9 cellular contexts compared by ENCODE assay signal in genomic region chr22:39773976-39774539, GRCh38.
DNase-seq lines count a peak whose midpoint lies in the region; ATAC-seq, FAIRE-seq and TF ChIP-seq lines count a peak whose summit lies in the region.
"Had no signal": no experiment of that assay in that cellular context is flagged by ENCODE, and none has a peak within 500 bp of the region (broad histone marks: within the 10 kb centered on the region; RNA-seq: fewer than 3 reads in every experiment).

No MANE protein-coding gene starts in this region.

- no peaks in the 10 kb centered on the region for H3K9me3 Mint-ChIP-seq in neural progenitor cell

- TF ChIP-seq POLR2A in HepG2 (IDR thresholded peaks at IDR 0.05; ENCODE audit: insufficient read depth in 1 of 2, low read depth in 2 of 2, low read length in 2 of 2) (no peak), right lobe of liver (IDR thresholded peaks at IDR 0.05) (no peak), endothelial cell of umbilical vein (IDR thresholded peaks at IDR 0.05; ENCODE audit: low read depth, low read length) (no peak)

- no peak for TF ChIP-seq RAD21 in HepG2 (CRISPR knock-in tag; IDR thresholded peaks at IDR 0.05)

- no peaks in the 10 kb centered on the region for H3K9me3 ChIP-seq in HepG2 (ENCODE audit: low read length)
- H3K9me3 ChIP-seq in right lobe of liver, result no peaks in the 10 kb centered on the region
- no peaks in the 10 kb centered on the region for H3K9me3 ChIP-seq in endothelial cell of umbilical vein (replicated peaks; ENCODE audit: control insufficient read depth, insufficient read depth, low read length)
- no peaks in the 10 kb centered on the region for H3K9me3 ChIP-seq in upper lobe of right lung
- H3K9me3 ChIP-seq in neural progenitor cell (ENCODE audit: low read depth), result no peaks in the 10 kb centered on the region

- FAIRE-seq in HepG2 (lab: Jason Lieb, UNC) (no peak), endothelial cell of umbilical vein (lab: Jason Lieb, UNC) (no peak)

- CTCF ChIA-PET in HepG2 (lab: Yijun Ruan, JAX; ENCODE audit: low intra/inter-chr PET ratio, low total read pairs) (no interaction called here), endothelial cell of umbilical vein (lab: Charles Lee) (interaction anchor here (1.1 kb wide), 1 partner anchor 48 kb away, joined by 3 read pairs; no protein-coding TSS in a partner anchor)

- dilution Hi-C loops in endothelial cell of umbilical vein (cut with MboI; ENCODE audit: extremely low pct_ligation_motif_present, low sequenced_read_pairs), result no loop called here

- BruUV-seq in HepG2 (replicated peaks; lab: Mats Ljungman, UMichigan), result no TSS peak
- no TSS peak for BruUV-seq in endothelial cell of umbilical vein (replicated peaks; lab: Mats Ljungman, UMichigan)

- no peak overlapping the region for H3K4me3 Mint-ChIP-seq in neural progenitor cell

- intact Hi-C loops in HepG2 (cut with micrococcal nuclease; ENCODE audit: unreplicated experiment) (no loop called here), right lobe of liver (cut with DNase I) (no loop called here), endothelial cell of umbilical vein (cut with micrococcal nuclease) (no loop called here), upper lobe of right lung (cut with DNase I) (no loop called here)

- TF ChIP-seq EP300 in HepG2 (IDR thresholded peaks at IDR 0.05; ENCODE audit: low read depth in 2 of 2, low read length in 2 of 2), result no peak
- TF ChIP-seq EP300 in HepG2 (CRISPR knock-in tag; IDR thresholded peaks at IDR 0.05; ENCODE audit: borderline replicate concordance), result no peak

- H3K36me3 ChIP-seq in HepG2 (replicated peaks in 1 of 2; ENCODE audit: control insufficient read depth in 1 of 2, insufficient read depth in 2 of 2, low read length in 2 of 2), result no peaks in the 10 kb centered on the region
- H3K36me3 ChIP-seq in right lobe of liver, result no peaks in the 10 kb centered on the region
- H3K36me3 ChIP-seq in endothelial cell of umbilical vein (ENCODE audit: control insufficient read depth in 2 of 2, extremely low read depth in 1 of 2, insufficient read depth in 2 of 2, low read length in 2 of 2), result no peaks in the 10 kb centered on the region
- H3K36me3 ChIP-seq in upper lobe of right lung, result no peaks in the 10 kb centered on the region
- H3K36me3 ChIP-seq in neural progenitor cell, result no peaks in the 10 kb centered on the region

- POLR2A ChIA-PET in HepG2 (lab: Yijun Ruan, JAX), result no interaction called here
- POLR2A ChIA-PET in endothelial cell of umbilical vein (lab: Charles Lee), result no interaction called here

- no peak overlapping the region for H3K4me2 ChIP-seq in HepG2 (ENCODE audit: low read depth, low read length)
- H3K4me2 ChIP-seq in endothelial cell of umbilical vein (ENCODE audit: insufficient read depth, low read length), result no peak overlapping the region
- no peak overlapping the region for H3K4me2 ChIP-seq in neural progenitor cell

- H3F3A ChIP-seq in neural progenitor cell (ENCODE audit: low read depth), result no peaks in the 10 kb centered on the region

- H3K4me3 ChIP-seq in HepG2 (replicated peaks in 1 of 3; ENCODE audit: insufficient read depth in 1 of 3, low read depth in 2 of 3, low read length in 3 of 3) (no peak overlapping the region), right lobe of liver (no peak overlapping the region), endothelial cell of umbilical vein (replicated peaks in 1 of 3; ENCODE audit: insufficient read depth in 1 of 3, low read depth in 1 of 3, low read length in 3 of 3) (no peak overlapping the region), upper lobe of right lung (no peak overlapping the region), neural progenitor cell (no peak overlapping the region)
- H3K4me3 ChIP-seq: skin epidermis had no signal

- no peaks in the 10 kb centered on the region for H3K27me3 Mint-ChIP-seq in neural progenitor cell (ENCODE audit: insufficient read depth, low read depth)

- no peaks in the 10 kb centered on the region for H4K20me1 ChIP-seq in HepG2 (ENCODE audit: insufficient read depth, low read length)
- H4K20me1 ChIP-seq in endothelial cell of umbilical vein (replicated peaks; ENCODE audit: control insufficient read depth, extremely low read depth, insufficient read depth, low read length), result no peaks in the 10 kb centered on the region
- H4K20me1 ChIP-seq in neural progenitor cell (ENCODE audit: low read depth), result no peaks in the 10 kb centered on the region

- H3K9ac ChIP-seq in HepG2 (ENCODE audit: insufficient read depth, low read depth, low read length), result no peak overlapping the region
- H3K9ac ChIP-seq in endothelial cell of umbilical vein (replicated peaks; ENCODE audit: extremely low read depth, insufficient read depth, low read length), result no peak overlapping the region
- no peak overlapping the region for H3K9ac ChIP-seq in neural progenitor cell

- ATAC-seq in HepG2, result no peak
- no peak for ATAC-seq in right lobe of liver
- ATAC-seq in upper lobe of right lung, result peak; percentile 43
- no peak for ATAC-seq in omental fat pad (ENCODE audit: low FRiP score)
- no peak for ATAC-seq in HG02938 (IDR thresholded peaks at IDR 0.05; ENCODE audit: unreplicated experiment)

- no peak overlapping the region for H2AFZ ChIP-seq in HepG2 (ENCODE audit: low read length)
- no peak overlapping the region for H2AFZ ChIP-seq in endothelial cell of umbilical vein (ENCODE audit: low read depth, low read length)
- no peak overlapping the region for H2AFZ ChIP-seq in neural progenitor cell (replicated peaks)

- H3K27ac Mint-ChIP-seq in neural progenitor cell, result no peak overlapping the region

- no peaks in the 10 kb centered on the region for H3K36me3 Mint-ChIP-seq in neural progenitor cell

- H3K27me3 ChIP-seq in HepG2 (ENCODE audit: control insufficient read depth in 1 of 2, insufficient read depth in 2 of 2, low read length in 2 of 2) (no peaks in the 10 kb centered on the region), right lobe of liver (peaks cover 0 to 8% of the 10 kb centered on the region in 2 donors), endothelial cell of umbilical vein (ENCODE audit: control insufficient read depth in 2 of 2, insufficient read depth in 2 of 2, low read length in 2 of 2) (peaks cover 16 to 45% of the 10 kb centered on the region in 2 experiments), upper lobe of right lung (peaks cover 7% of the 10 kb centered on the region), neural progenitor cell (peaks cover 88% of the 10 kb centered on the region)

- DNase-seq in HepG2 (ENCODE audit: low spot score), result no peak
- no peak for DNase-seq in right lobe of liver
- DNase-seq in T follicular helper cell (ENCODE audit: low read depth), result peak; percentile 1
- DNase-seq in endothelial cell of umbilical vein (ENCODE audit: low read depth, low spot score), result peak; percentile 17
- DNase-seq in upper lobe of right lung, result no peak
- DNase-seq in omental fat pad (ENCODE audit: low spot score), result no peak
- DNase-seq in neural progenitor cell (ENCODE audit: low spot score), result no peak

- no peaks in the 10 kb centered on the region for H3K9me1 ChIP-seq in endothelial cell of umbilical vein (replicated peaks; ENCODE audit: control insufficient read depth, extremely low read depth, insufficient read depth, low read length)

- H3K27ac ChIP-seq in HepG2 (ENCODE audit: extremely low read length, insufficient read depth, low read length) (no peak overlapping the region), right lobe of liver (no peak overlapping the region), endothelial cell of umbilical vein (ENCODE audit: insufficient read depth, low read depth, low read length) (no peak overlapping the region), upper lobe of right lung (no peak overlapping the region), neural progenitor cell (no peak overlapping the region)

- H3K4me1 Mint-ChIP-seq in neural progenitor cell, result no peaks in the 10 kb centered on the region

- H3K4me1 ChIP-seq in HepG2 (ENCODE audit: insufficient read depth, low read length) (no peaks in the 10 kb centered on the region), right lobe of liver (no peaks in the 10 kb centered on the region), endothelial cell of umbilical vein (ENCODE audit: control insufficient read depth, extremely low read depth, insufficient read depth, low read length) (no peaks in the 10 kb centered on the region), upper lobe of right lung (no peaks in the 10 kb centered on the region), neural progenitor cell (no peaks in the 10 kb centered on the region)

- in situ Hi-C loops in HepG2 (cut with HindIII; ENCODE audit: extremely low pct_ligation_motif_present, low pct_unique_long_range_greater_than_20kb), result loop anchor here (10.0 kb wide), 1 partner anchor 59 kb away; no protein-coding TSS in a partner anchor

- H3K79me2 ChIP-seq in HepG2 (ENCODE audit: insufficient read depth, low read length) (no peaks in the 10 kb centered on the region), endothelial cell of umbilical vein (ENCODE audit: control insufficient read depth, insufficient read depth, low read length) (no peaks in the 10 kb centered on the region), neural progenitor cell (ENCODE audit: low read depth) (no peaks in the 10 kb centered on the region)

- no peak for TF ChIP-seq CTCF in HepG2 (CRISPR knock-in tag; IDR thresholded peaks at IDR 0.05)
- no peak for TF ChIP-seq CTCF in right lobe of liver (IDR thresholded peaks at IDR 0.05)
- no peak for TF ChIP-seq CTCF in endothelial cell of umbilical vein (IDR thresholded peaks at IDR 0.05; ENCODE audit: extremely low read depth in 1 of 2, insufficient read depth in 1 of 2, low read depth in 1 of 2, low read length in 2 of 2)
- TF ChIP-seq CTCF in upper lobe of right lung (IDR thresholded peaks at IDR 0.05), result no peak
- TF ChIP-seq CTCF in omental fat pad (IDR thresholded peaks at IDR 0.05), result no peak
- no peak for TF ChIP-seq CTCF in neural progenitor cell (IDR thresholded peaks at IDR 0.05)

- 1% methylated on average over 4 of the region's 4 CpGs for WGBS in HepG2 (ENCODE audit: low lambda C conversion rate)
- 7% methylated on average over 4 of the region's 4 CpGs for WGBS in right lobe of liver (ENCODE audit: insufficient coverage, low coverage, low lambda C conversion rate, missing lambda C conversion rate)

TF ChIP-seq in endothelial cell of umbilical vein, 7 proteins besides CTCF, POLR2A, EP300 and RAD21:
- TF ChIP-seq FOS (IDR thresholded peaks at IDR 0.05; ENCODE audit: borderline replicate concordance, insufficient read depth, low read length), result no peak
- peak; percentile 48 for TF ChIP-seq GATA2 (IDR thresholded peaks at IDR 0.05; ENCODE audit: insufficient read depth, insufficient read length, low read depth, low read length)

Comparison
In these comparisons a context has a peak if more than half of its experiments do, and no peak if none do; other contexts are left out.
1. DNase-seq: peak in T follicular helper cell (single experiment) and endothelial cell of umbilical vein (single experiment); none in HepG2 (single experiment), right lobe of liver (0 of 3), upper lobe of right lung (single experiment), omental fat pad (single experiment) and neural progenitor cell (single experiment).